Comparison of ENCODE assay signal across 8 cellular contexts in the genomic region with DNA sequence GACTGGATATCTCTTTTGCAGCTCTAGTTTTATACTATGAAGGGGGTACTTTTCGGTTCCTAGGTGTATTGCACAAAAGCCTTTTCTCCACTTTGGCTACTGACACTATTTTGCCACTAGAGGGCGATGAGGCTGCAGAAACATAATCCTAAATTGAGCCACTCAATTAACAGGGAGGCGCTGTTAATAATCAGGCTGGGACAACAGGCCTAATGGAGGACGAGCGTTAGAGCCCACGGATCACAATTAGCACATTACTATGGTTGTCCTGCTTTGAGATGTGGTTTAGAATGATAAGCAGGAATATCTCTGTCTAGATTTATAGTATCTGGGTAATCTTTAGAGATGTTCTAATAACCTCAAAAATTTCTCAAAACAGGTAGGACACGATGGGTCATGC.
A peak's percentile ranks its signal among the peaks of the same experiment; 100 is the strongest.
DNase-seq lines count a peak whose midpoint lies in the region; ATAC-seq, FAIRE-seq and TF ChIP-seq lines count a peak whose summit lies in the region.

No MANE protein-coding gene starts in this region.

- no peak overlapping the region for H2AK5ac ChIP-seq in H1 (ENCODE audit: low read depth, low read length)

- peaks cover 0 to 15% (median 7%) of the 10 kb centered on the region in 4 experiments; a peak in 5 of 7 replicates for H3K4me1 ChIP-seq in H1 (replicated peaks in 1 of 4; ENCODE audit: control insufficient read depth in 3 of 4, insufficient read depth in 4 of 4, low read length in 3 of 4)

- no peaks in the 10 kb centered on the region for H3K79me2 ChIP-seq in H1 (ENCODE audit: control insufficient read depth in 1 of 2, insufficient read depth in 2 of 2, low read length in 2 of 2)

- no peaks in the 10 kb centered on the region for H3K79me1 ChIP-seq in H1 (ENCODE audit: low read depth, low read length)

- H3K23ac ChIP-seq in H1 (ENCODE audit: insufficient read length): no peak overlapping the region

- no peak overlapping the region for H3K9ac ChIP-seq in H1 (replicated peaks in 1 of 4; ENCODE audit: extremely low read depth in 1 of 4, low read depth in 3 of 4, low read length in 3 of 4)

- H3K4ac ChIP-seq in H1 (replicated peaks; ENCODE audit: insufficient read length, low read depth, low read length): no peak overlapping the region

- no peaks in the 10 kb centered on the region for H3K9me3 ChIP-seq in H1 (ENCODE audit: insufficient read depth in 2 of 2, low read depth in 1 of 2, low read length in 1 of 2)

- H3K56ac ChIP-seq in H1 (replicated peaks; ENCODE audit: insufficient read length, low read depth, low read length): no peak overlapping the region

- H3K36me3 ChIP-seq in H1 (ENCODE audit: control insufficient read depth in 2 of 4, insufficient read depth in 4 of 4, low read length in 3 of 4): no peaks in the 10 kb centered on the region

- H3K4me2 ChIP-seq in H1 (ENCODE audit: insufficient read depth in 1 of 2, low read depth in 2 of 2, low read length in 2 of 2): no peak overlapping the region

- TF ChIP-seq CTCF in H1 (IDR thresholded peaks at IDR 0.05; ENCODE audit: control extremely low read depth in 1 of 3, insufficient read depth in 1 of 3, low read depth in 1 of 3, low read length in 3 of 3): peak in 2 of 3 experiments; percentile 85 to 90; a peak in 3 of 4 replicates

- H2BK12ac ChIP-seq in H1 (ENCODE audit: low read depth, low read length): no peak overlapping the region

- ATAC-seq in GM19324 (IDR thresholded peaks at IDR 0.05; ENCODE audit: low FRiP score, unreplicated experiment): peak; percentile 51
- ATAC-seq in HG03439 (IDR thresholded peaks at IDR 0.05; ENCODE audit: unreplicated experiment): peak; percentile 49

- no peak overlapping the region for H2BK120ac ChIP-seq in H1 (replicated peaks; ENCODE audit: low read depth, low read length)

- 0 out of 2 replicates have a peak, but pooled peaks cover 1% of the 10 kb centered on the region for H3K23me2 ChIP-seq in H1 (ENCODE audit: low read depth, low read length)

- H2AFZ ChIP-seq in H1 (ENCODE audit: low read length): no peak overlapping the region

- peak; percentile 86 to 93 for TF ChIP-seq RAD21 in H1 (IDR thresholded peaks at IDR 0.05 in 1 of 2, conservative IDR thresholded peaks at IDR 0.05 in 1 of 2; ENCODE audit: low read depth in 2 of 2, low read length in 2 of 2)

- H3K14ac ChIP-seq in H1 (ENCODE audit: insufficient read length): no peak overlapping the region

- CTCF ChIA-PET in H1 (lab: Charles Lee; ENCODE audit: partially characterized antibody): interaction anchor here (0.6 to 7.1 kb wide), 16 partner anchors 9 to 908 kb away, joined by 3 to 40 read pairs (median 5); a partner anchor contains a TSS

- no peak overlapping the region for H3K4me3 ChIP-seq in H1 (ENCODE audit: extremely low read depth in 1 of 4, insufficient read depth in 2 of 4, low read depth in 3 of 4, low read length in 4 of 4)

- H4K5ac ChIP-seq in H1 (ENCODE audit: insufficient read length, low read depth, low read length): no peak overlapping the region

- TF ChIP-seq EP300 in H1 (IDR thresholded peaks at IDR 0.05; ENCODE audit: borderline replicate concordance in 1 of 2, low read depth in 2 of 2, low read length in 2 of 2): 0 out of 3 replicates have a peak, but pooled peaks of 1 of the 2 experiments have one; percentile 45

- H3K27ac ChIP-seq in H1 (ENCODE audit: low read depth, low read length): no peak overlapping the region

- H3K27me3 ChIP-seq in H1 (replicated peaks in 1 of 4; ENCODE audit: control insufficient read depth in 3 of 4, extremely low read depth in 1 of 4, insufficient read depth in 3 of 4, low read length in 3 of 4): no peaks in the 10 kb centered on the region

- POLR2A ChIA-PET in H1 (lab: Charles Lee; ENCODE audit: partially characterized antibody): interaction anchor here (1.5 to 6.8 kb wide), 3 partner anchors 62 to 128 kb away, joined by 5 to 69 read pairs (median 15); a partner anchor contains a TSS

- peak; percentile 96 for FAIRE-seq in H1 (lab: Jason Lieb, UNC)

- no peak overlapping the region for H4K8ac ChIP-seq in H1 (ENCODE audit: extremely low read depth, insufficient read depth, low read length)

- peak; percentile 11 for DNase-seq in CMK (ENCODE audit: low read depth)
- peak; percentile 66 for DNase-seq in NCI-H446 treated with DMSO at 0.1 percent for 48 hours (lab: John Stamatoyannopoulos, UW)
- peak; percentile 53 for DNase-seq in activated CD4-positive, alpha-beta T cell treated with anti-CD3 and anti-CD28 coated beads for 48 hours
- DNase-seq in H1 (ENCODE audit: low read depth in 1 of 2, low spot score in 2 of 2): peak in 1 of 2 experiments; percentile 36
- peak; percentile 13 for DNase-seq in middle frontal gyrus (ENCODE audit: extremely low spot score, low spot score)
- DNase-seq in superior temporal gyrus (ENCODE audit: extremely low spot score): peak; percentile 75

- H3K18ac ChIP-seq in H1 (ENCODE audit: extremely low read depth, low read length): no peak overlapping the region

- no peak for TF ChIP-seq POLR2A in H1 (IDR thresholded peaks at IDR 0.05; ENCODE audit: control extremely low read depth in 1 of 2, low read depth in 2 of 2, low read length in 2 of 2)

- H4K20me1 ChIP-seq in H1 (replicated peaks in 1 of 2; ENCODE audit: control insufficient read depth in 1 of 2, insufficient read depth in 2 of 2, low read length in 2 of 2): no peaks in the 10 kb centered on the region

- no peak overlapping the region for H2BK5ac ChIP-seq in H1 (ENCODE audit: low read depth, low read length)

- no peak overlapping the region for H2BK15ac ChIP-seq in H1 (ENCODE audit: low read length)

- 42% methylated on average over 7 of the region's 7 CpGs; no CpG with 5 or more reads in 1 of the 2 experiments for WGBS in H1 (ENCODE audit: extremely low coverage in 1 of 2, insufficient coverage in 1 of 2, insufficient read length in 1 of 2, insufficient replicate concordance in 2 of 2, low coverage in 1 of 2, low lambda C conversion rate in 2 of 2, missing lambda C conversion rate in 1 of 2), 2 experiments

- H2BK20ac ChIP-seq in H1 (ENCODE audit: low read length): no peak overlapping the region

- no peak overlapping the region for H4K91ac ChIP-seq in H1 (replicated peaks; ENCODE audit: insufficient read length, low read length)

TF ChIP-seq in H1, 55 proteins besides CTCF, POLR2A, EP300 and RAD21 (continues in another document):
- TF ChIP-seq TBP (IDR thresholded peaks at IDR 0.05; ENCODE audit: low read depth, low read length): no peak
- TF ChIP-seq HDAC6 (IDR thresholded peaks at IDR 0.05; ENCODE audit: low read depth, low read length): no peak
- TF ChIP-seq EZH2 (IDR thresholded peaks at IDR 0.05; ENCODE audit: low read depth, low read length, severe bottlenecking): no peak
- peak; percentile 19; the same call in 1 of the 2 replicates for TF ChIP-seq JUND (IDR thresholded peaks at IDR 0.05; ENCODE audit: low read length)
- TF ChIP-seq, protein P1, sequence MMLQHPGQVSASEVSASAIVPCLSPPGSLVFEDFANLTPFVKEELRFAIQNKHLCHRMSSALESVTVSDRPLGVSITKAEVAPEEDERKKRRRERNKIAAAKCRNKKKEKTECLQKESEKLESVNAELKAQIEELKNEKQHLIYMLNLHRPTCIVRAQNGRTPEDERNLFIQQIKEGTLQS (IDR thresholded peaks at IDR 0.05; ENCODE audit: insufficient read depth, low read depth, low read length): no peak
- no peak for TF ChIP-seq SP1 (IDR thresholded peaks at IDR 0.05; ENCODE audit: low read depth, low read length)
- no peak for TF ChIP-seq KDM4A (IDR thresholded peaks at IDR 0.05; ENCODE audit: low read depth, low read length, severe bottlenecking)
- TF ChIP-seq EGR1 (IDR thresholded peaks at IDR 0.05; ENCODE audit: borderline replicate concordance, low read depth, low read length): no peak
- peak; percentile 47 for TF ChIP-seq NANOG (IDR thresholded peaks at IDR 0.05; ENCODE audit: insufficient read depth, low read depth, low read length, poor library complexity, severe bottlenecking)
- TF ChIP-seq ASH2L (IDR thresholded peaks at IDR 0.05; ENCODE audit: low read length): no peak
- TF ChIP-seq CEBPB (IDR thresholded peaks at IDR 0.05; ENCODE audit: low read depth, low read length): peak; percentile 85
- TF ChIP-seq SP2 (IDR thresholded peaks at IDR 0.05; ENCODE audit: low read length): no peak
- no peak for TF ChIP-seq GTF2F1 (IDR thresholded peaks at IDR 0.05; ENCODE audit: borderline replicate concordance, low read depth, low read length)
- TF ChIP-seq JUN (IDR thresholded peaks at IDR 0.05; ENCODE audit: low read depth, low read length): no peak
- TF ChIP-seq YY1 (IDR thresholded peaks at IDR 0.05; ENCODE audit: low read depth, low read length): peak; percentile 71; the same call in 1 of the 2 replicates
- TF ChIP-seq FOSL1 (IDR thresholded peaks at IDR 0.05; ENCODE audit: insufficient read depth, low read depth, low read length): no peak
- TF ChIP-seq HDAC2 (IDR thresholded peaks at IDR 0.05; ENCODE audit: borderline replicate concordance in 1 of 2, low read depth in 2 of 2, low read length in 2 of 2): peak in 1 of 2 experiments; percentile 24; a peak in 1 of 4 replicates
- no peak for TF ChIP-seq POLR2AphosphoS5 (IDR thresholded peaks at IDR 0.05; ENCODE audit: low read depth, low read length)
- TF ChIP-seq CHD2 (IDR thresholded peaks at IDR 0.05; ENCODE audit: low read length): no peak
